ENCODE assay signal across 8 cellular contexts in genomic region chr10:114768394-114768786, GRCh38. TPM values are rescaled to one million over a fixed set of nuclear protein-coding genes. Genes with fewer than 3 reads are reported as not detected.
DNase-seq lines count a peak whose midpoint lies in the region; ATAC-seq lines count a peak whose summit lies in the region.

No MANE protein-coding gene starts in this region.

- H3K4me1 ChIP-seq in BLaER1 (peaks cover 5% of the 10 kb centered on the region; the same call in 1 of the 2 replicates), HUES48 (ENCODE audit: control insufficient read depth, insufficient read depth, low read length) (no peaks in the 10 kb centered on the region), neuronal stem cell (ENCODE audit: control insufficient read depth in 2 of 2, insufficient read depth in 1 of 2, low read depth in 1 of 2, low read length in 2 of 2) (peaks cover 0 to 6% of the 10 kb centered on the region in 2 donors)
- no peaks in the 10 kb centered on the region for H3K4me1 ChIP-seq in effector memory CD4-positive, alpha-beta T cell (ENCODE audit: control insufficient read depth, insufficient read depth, low read length, poor library complexity, severe bottlenecking)

- no peaks in the 10 kb centered on the region for H3K79me1 ChIP-seq in neuronal stem cell (ENCODE audit: low read depth, low read length)

- no peak overlapping the region for H3K23ac ChIP-seq in neuronal stem cell (ENCODE audit: low read depth, low read length, poor library complexity)

- no peak overlapping the region for H3K27ac ChIP-seq in BLaER1
- no peak overlapping the region for H3K27ac ChIP-seq in HUES48 (ENCODE audit: low read depth, low read length)
- no peak overlapping the region for H3K27ac ChIP-seq in effector memory CD4-positive, alpha-beta T cell (ENCODE audit: insufficient read depth, low read length, poor library complexity, severe bottlenecking)
- H3K27ac ChIP-seq in neuronal stem cell (replicated peaks; ENCODE audit: low read length), result no peak overlapping the region

- peak overlapping the region; percentile 59 for H3K4me3 ChIP-seq in BLaER1
- H3K4me3 ChIP-seq in HUES48 (ENCODE audit: low read depth, low read length), result peak overlapping the region; percentile 65
- peak overlapping the region; percentile 40 for H3K4me3 ChIP-seq in effector memory CD4-positive, alpha-beta T cell (ENCODE audit: insufficient read depth, low read depth, low read length, poor library complexity, severe bottlenecking)
- peak overlapping the region; percentile 24 to 72 for H3K4me3 ChIP-seq in neuronal stem cell (ENCODE audit: low read length in 2 of 2)

- H3K9ac ChIP-seq in BLaER1 (no peak overlapping the region), HUES48 (ENCODE audit: low read depth, low read length) (no peak overlapping the region), neuronal stem cell (ENCODE audit: low read depth, low read length, poor library complexity) (no peak overlapping the region)

- H3K14ac ChIP-seq in neuronal stem cell (ENCODE audit: low read length), result no peak overlapping the region

- no peaks in the 10 kb centered on the region for H3K9me3 ChIP-seq in BLaER1
- no peaks in the 10 kb centered on the region for H3K9me3 ChIP-seq in HUES48 (ENCODE audit: control insufficient read depth, insufficient read depth, low read length)
- no peaks in the 10 kb centered on the region for H3K9me3 ChIP-seq in effector memory CD4-positive, alpha-beta T cell (ENCODE audit: control insufficient read depth, low read length)
- no peaks in the 10 kb centered on the region for H3K9me3 ChIP-seq in neuronal stem cell (replicated peaks in 1 of 2; ENCODE audit: control insufficient read depth in 2 of 2, insufficient read depth in 1 of 2, low read depth in 1 of 2, low read length in 2 of 2)

- peak overlapping the region; percentile 78 for H2AFZ ChIP-seq in neuronal stem cell (ENCODE audit: low read length)

- 0 out of 2 replicates have a peak, but pooled peaks cover 5% of the 10 kb centered on the region for H4K20me1 ChIP-seq in BLaER1

- H4K8ac ChIP-seq in neuronal stem cell (ENCODE audit: low read depth, low read length), result no peak overlapping the region

- no peak for ATAC-seq in HG03108 (IDR thresholded peaks at IDR 0.05; ENCODE audit: unreplicated experiment)

- H3K27me3 ChIP-seq in BLaER1 (peaks cover 45% of the 10 kb centered on the region), HUES48 (ENCODE audit: control insufficient read depth, insufficient read depth, low read length) (peaks cover 18% of the 10 kb centered on the region), neuronal stem cell (ENCODE audit: control insufficient read depth in 3 of 3, insufficient read depth in 3 of 3, low read depth in 1 of 3, low read length in 3 of 3) (peaks cover 0 to 65% (median 33%) of the 10 kb centered on the region in 3 experiments)
- H3K27me3 ChIP-seq in effector memory CD4-positive, alpha-beta T cell (replicated peaks; ENCODE audit: control insufficient read depth, insufficient read depth, low read length, poor library complexity, severe bottlenecking), result peaks cover 4% of the 10 kb centered on the region

- H2BK120ac ChIP-seq in neuronal stem cell (ENCODE audit: low read depth, low read length), result no peak overlapping the region

- no peak overlapping the region for H2AK5ac ChIP-seq in neuronal stem cell (ENCODE audit: low read depth, low read length)

- H2BK15ac ChIP-seq in neuronal stem cell (ENCODE audit: low read length), result no peak overlapping the region

- no peak for DNase-seq in effector memory CD4-positive, alpha-beta T cell
- DNase-seq in neuronal stem cell (ENCODE audit: low spot score) (no peak), kidney glomerular epithelial cell (lab: John Stamatoyannopoulos, UW) (no peak), occipital lobe (lab: John Stamatoyannopoulos, UW) (no peak), cerebellar nuclear complex (lab: John Stamatoyannopoulos, UW) (no peak)

- H2BK5ac ChIP-seq in neuronal stem cell (ENCODE audit: low read length), result no peak overlapping the region

- H3K4me2 ChIP-seq in BLaER1 (peak overlapping the region; percentile 80), neuronal stem cell (ENCODE audit: insufficient read depth, low read length, poor library complexity, severe bottlenecking) (peak overlapping the region; percentile 80)

- H3K4ac ChIP-seq in neuronal stem cell (ENCODE audit: low read length), result no peak overlapping the region

- no peak overlapping the region for H3K18ac ChIP-seq in neuronal stem cell (ENCODE audit: low read length)

- H3K36me3 ChIP-seq in BLaER1 (no peaks in the 10 kb centered on the region), HUES48 (ENCODE audit: control insufficient read depth, insufficient read depth, low read length) (no peaks in the 10 kb centered on the region), neuronal stem cell (replicated peaks in 1 of 2; ENCODE audit: control insufficient read depth in 2 of 2, insufficient read depth in 2 of 2, low read length in 2 of 2) (no peaks in the 10 kb centered on the region)
- H3K36me3 ChIP-seq in effector memory CD4-positive, alpha-beta T cell (ENCODE audit: control insufficient read depth, insufficient read depth, low read length), result no peaks in the 10 kb centered on the region

- no peak overlapping the region for H4K91ac ChIP-seq in neuronal stem cell (ENCODE audit: low read depth, low read length, poor library complexity)

- no CpG with 5 or more reads among the region's 26 CpGs for WGBS in neuronal stem cell (ENCODE audit: extremely low coverage in 2 of 2, insufficient read length in 2 of 2, insufficient replicate concordance in 1 of 2), 2 donors

- no peak overlapping the region for H2BK12ac ChIP-seq in neuronal stem cell (ENCODE audit: low read length)

RNA-seq across cellular contexts. Expression of gene FHIP2A, which starts 53.2 kb away (rescaled TPM):
- polyA plus RNA-seq in neuronal stem cell (2013, experiment 1 of 2), result 8.2 TPM
- 8.4 TPM for polyA plus RNA-seq in neuronal stem cell (2013, experiment 2 of 2)
- 47.7 TPM for total RNA-seq in occipital lobe
